Comparison of ENCODE assay signal across 1 cellular context in genomic region chr15:44317423-44317822, GRCh38.
TF ChIP-seq lines count a peak whose summit lies in the region.

No MANE protein-coding gene starts in this region.

TF ChIP-seq in H1, 55 proteins besides CTCF, POLR2A, EP300 and RAD21:
- TF ChIP-seq RBBP5 (IDR thresholded peaks at IDR 0.05; ENCODE audit: borderline replicate concordance, low read depth, low read length): no peak
- no peak for TF ChIP-seq HDAC6 (IDR thresholded peaks at IDR 0.05; ENCODE audit: low read depth, low read length)
- TF ChIP-seq GABPA (IDR thresholded peaks at IDR 0.05; ENCODE audit: borderline replicate concordance, insufficient read depth, low read length): no peak
- TF ChIP-seq RFX5 (IDR thresholded peaks at IDR 0.05; ENCODE audit: borderline replicate concordance, low read depth, low read length): no peak
- TF ChIP-seq KDM5A (IDR thresholded peaks at IDR 0.05; ENCODE audit: low read length): no peak
- no peak for TF ChIP-seq SP1 (IDR thresholded peaks at IDR 0.05; ENCODE audit: low read depth, low read length)
- no peak for TF ChIP-seq GTF2F1 (IDR thresholded peaks at IDR 0.05; ENCODE audit: borderline replicate concordance, low read depth, low read length)
